ENCODE assay signal across 20 cellular contexts in genomic region chr7:22611758-22612079, GRCh38.
A peak's percentile ranks its signal among the peaks of the same experiment; 100 is the strongest.
DNase-seq lines count a peak whose midpoint lies in the region; ATAC-seq and TF ChIP-seq lines count a peak whose summit lies in the region.
"Had no signal": no experiment of that assay in that cellular context is flagged by ENCODE, and none has a peak within 500 bp of the region (broad histone marks: within the 10 kb centered on the region; RNA-seq: fewer than 3 reads in every experiment).

No MANE protein-coding gene starts in this region.

- POLR2A ChIA-PET in GM10248 (lab: Yijun Ruan, JAX): no interaction called here

- no peak for TF ChIP-seq CTCF in GM10248 (IDR thresholded peaks at IDR 0.05; ENCODE audit: control extremely low read depth, extremely low read depth, low read depth, missing control alignments)
- no peak for TF ChIP-seq CTCF in WERI-Rb-1 (IDR thresholded peaks at IDR 0.05; ENCODE audit: low read depth, low read length)

- H3K9me3 ChIP-seq in WERI-Rb-1 (ENCODE audit: severe bottlenecking): no peaks in the 10 kb centered on the region
- H3K9me3 ChIP-seq: pancreas, right lobe of liver, uterus had no signal

- ATAC-seq in GM19328 (IDR thresholded peaks at IDR 0.05; ENCODE audit: unreplicated experiment) (peak; percentile 66), HG02642 (IDR thresholded peaks at IDR 0.05; ENCODE audit: poor library complexity, unreplicated experiment) (peak; percentile 76)
- ATAC-seq: effector memory CD8-positive, alpha-beta T cell; pancreas; right lobe of liver had no signal

- no peak overlapping the region for H3K4me3 ChIP-seq in WERI-Rb-1 (ENCODE audit: low read depth, low read length)
- H3K4me3 ChIP-seq: BLaER1, pancreas, right lobe of liver, uterus had no signal

- peak overlapping the region; percentile 78 for H3K27ac ChIP-seq in WERI-Rb-1
- H3K27ac ChIP-seq: BLaER1, pancreas, right lobe of liver, uterus had no signal

- CTCF ChIA-PET in GM10248 (lab: Yijun Ruan, JAX): interaction anchor here (1.4 kb wide), 1 partner anchor 17 kb away, joined by 4 read pairs; no protein-coding TSS in a partner anchor

- no peaks in the 10 kb centered on the region for H3K27me3 ChIP-seq in WERI-Rb-1 (ENCODE audit: insufficient read depth, low read depth, severe bottlenecking)
- H3K27me3 ChIP-seq: BLaER1, brain microvascular endothelial cell, pancreas, right lobe of liver, uterus had no signal

- peak; percentile 13 for DNase-seq in GM10248 (ENCODE audit: extremely low spot score)
- peak; percentile 24 for DNase-seq in WERI-Rb-1
- no peak for DNase-seq in islet precursor cell
- DNase-seq in iPS-NIHi7 (ENCODE audit: extremely low spot score): no peak
- DNase-seq in AML-193 (lab: John Stamatoyannopoulos, UW): no peak
- DNase-seq in NCI-H774 (lab: John Stamatoyannopoulos, UW): no peak
- DNase-seq: activated CD4-positive, alpha-beta T cell treated with anti-CD3 and anti-CD28 coated beads, Interleukin-2, amount 50 U/mL, for 1 hour; activated effector memory CD4-positive, alpha-beta T cell treated with anti-CD3 and anti-CD28 coated beads, Interleukin-2, amount 50 U/mL, for 16 hours; brain microvascular endothelial cell; effector memory CD8-positive, alpha-beta T cell; naive B cell; NCI-H1105 treated with DMSO at 0.1 percent for 48 hours; NCI-H2081 treated with DMSO at 0.1 percent for 48 hours; NCI-H510A treated with DMSO at 0.1 percent for 48 hours; pancreas; right lobe of liver; uterus had no signal

- no peaks in the 10 kb centered on the region for H3K36me3 ChIP-seq in WERI-Rb-1
- H3K36me3 ChIP-seq: BLaER1, brain microvascular endothelial cell, pancreas, right lobe of liver, uterus had no signal

Comparison
In these comparisons a context has a peak if more than half of its experiments do, and no peak if none do; other contexts are left out.
1. DNase-seq: peak in GM10248 (single experiment) and WERI-Rb-1 (single experiment); none in islet precursor cell (single experiment), iPS-NIHi7 (single experiment), AML-193 (0 of 2) and NCI-H774 (single experiment).